ENCODE assay signal across 20 cellular contexts in genomic region chr12:42630323-42630722, GRCh38. TPM values are rescaled to one million over a fixed set of nuclear protein-coding genes. Genes with fewer than 3 reads are reported as not detected.
DNase-seq lines count a peak whose midpoint lies in the region; TF ChIP-seq lines count a peak whose summit lies in the region.
"Had no signal": no experiment of that assay in that cellular context is flagged by ENCODE, and none has a peak within 500 bp of the region (broad histone marks: within the 10 kb centered on the region; RNA-seq: fewer than 3 reads in every experiment).

No MANE protein-coding gene starts in this region.

- H3K23ac ChIP-seq in neuronal stem cell (ENCODE audit: low read depth, low read length, poor library complexity): no peak overlapping the region

- H3K18ac ChIP-seq in neuronal stem cell (ENCODE audit: low read length): no peak overlapping the region

- no peak overlapping the region for H4K8ac ChIP-seq in neuronal stem cell (ENCODE audit: low read depth, low read length)

- no peak overlapping the region for H2BK12ac ChIP-seq in neuronal stem cell (ENCODE audit: low read length)

- no peaks in the 10 kb centered on the region for H4K20me1 ChIP-seq in BLaER1 treated with 17β-estradiol and CSF1 and Interleukin-3, amounts not matched to agents 10 nM and 100 nM

- H3K9me3 ChIP-seq in BLaER1 treated with 17β-estradiol and CSF1 and Interleukin-3, amounts not matched to agents 10 nM and 100 nM (replicated peaks in 1 of 11): peaks cover 0 to 45% (median 14%) of the 10 kb centered on the region in 11 experiments; a peak in 19 of 22 replicates
- no peaks in the 10 kb centered on the region for H3K9me3 ChIP-seq in neuronal stem cell (replicated peaks in 1 of 2; ENCODE audit: control insufficient read depth in 2 of 2, insufficient read depth in 1 of 2, low read depth in 1 of 2, low read length in 2 of 2)
- H3K9me3 ChIP-seq: HAP-1 had no signal

- no peak overlapping the region for H2AFZ ChIP-seq in neuronal stem cell (ENCODE audit: low read length)

- H3K36me3 Mint-ChIP-seq in mesothelial cell of epicardium: no peaks in the 10 kb centered on the region
- H3K36me3 Mint-ChIP-seq in activated T-helper 1 cell treated with anti-CD3 and anti-CD28 coated beads, Interleukin-12 subunit alpha, Interleukin-12 subunit beta, Interleukin-2, Interleukin-4 antibody, amounts not matched to agents 30 ng/mL and 10 ng/mL and 1 ng/mL, durations not matched to agents 14 hours and 24 hours and 36 hours (ENCODE audit: low read depth): no peaks in the 10 kb centered on the region
- H3K36me3 Mint-ChIP-seq: CD4-positive, CD25-positive, alpha-beta regulatory T cell; CD8-positive, alpha-beta T cell had no signal

- intact Hi-C loops in activated T-helper 1 cell treated with anti-CD3 and anti-CD28 coated beads, Interleukin-12 subunit alpha, Interleukin-12 subunit beta, Interleukin-2, Interleukin-4 antibody, amounts not matched to agents 30 ng/mL and 10 ng/mL and 1 ng/mL, durations not matched to agents 14 hours and 24 hours and 36 hours (cut with micrococcal nuclease): no loop called here

- H3K4me2 ChIP-seq in BLaER1 treated with 17β-estradiol and CSF1 and Interleukin-3, amounts not matched to agents 10 nM and 100 nM: peak overlapping the region in 5 of 11 experiments; percentile 60 to 85 (median 71); a peak in 8 of 22 replicates
- H3K4me2 ChIP-seq in neuronal stem cell (ENCODE audit: insufficient read depth, low read length, poor library complexity, severe bottlenecking): no peak overlapping the region
- H3K4me2 ChIP-seq: A549 had no signal

- H3K9me3 Mint-ChIP-seq in mesothelial cell of epicardium: peaks cover 7% of the 10 kb centered on the region
- no peaks in the 10 kb centered on the region for H3K9me3 Mint-ChIP-seq in activated T-helper 1 cell treated with anti-CD3 and anti-CD28 coated beads, Interleukin-12 subunit alpha, Interleukin-12 subunit beta, Interleukin-2, Interleukin-4 antibody, amounts not matched to agents 30 ng/mL and 10 ng/mL and 1 ng/mL, durations not matched to agents 14 hours and 24 hours and 36 hours
- H3K9me3 Mint-ChIP-seq: CD8-positive, alpha-beta T cell had no signal

- no peaks in the 10 kb centered on the region for H3K36me3 ChIP-seq in BLaER1 treated with 17β-estradiol and CSF1 and Interleukin-3, amounts not matched to agents 10 nM and 100 nM
- H3K36me3 ChIP-seq in neuronal stem cell (replicated peaks in 1 of 2; ENCODE audit: control insufficient read depth in 2 of 2, insufficient read depth in 2 of 2, low read length in 2 of 2): no peaks in the 10 kb centered on the region
- H3K36me3 ChIP-seq: HAP-1 had no signal

- DNase-seq in HEK293T (ENCODE audit: extremely low spot score) (no peak), mesothelial cell of epicardium (ENCODE audit: low spot score in 2 of 2, unreplicated experiment in 2 of 2) (no peak), SHP77 (lab: John Stamatoyannopoulos, UW) (no peak), mucosa of gallbladder (ENCODE audit: low spot score) (no peak), neuronal stem cell (ENCODE audit: low spot score) (no peak)
- no peak for DNase-seq in activated T-helper 1 cell treated with anti-CD3 and anti-CD28 coated beads, Interleukin-12 subunit alpha, Interleukin-12 subunit beta, Interleukin-2, Interleukin-4 antibody, amounts not matched to agents 30 ng/mL and 10 ng/mL and 1 ng/mL, durations not matched to agents 14 hours and 24 hours and 36 hours (ENCODE audit: low spot score)
- DNase-seq: 8988T; CD4-positive, CD25-positive, alpha-beta regulatory T cell; CD8-positive, alpha-beta T cell; DMS 273 treated with DMSO at 0.1 percent for 48 hours; DMS79; EL; GDM1; GOT3 had no signal

- H3K4ac ChIP-seq in neuronal stem cell (ENCODE audit: low read length): no peak overlapping the region

- no CpG with 5 or more reads among the region's 1 CpG for WGBS in neuronal stem cell (ENCODE audit: extremely low coverage in 2 of 2, insufficient read length in 2 of 2, insufficient replicate concordance in 1 of 2), 2 donors

- H3K14ac ChIP-seq in neuronal stem cell (ENCODE audit: low read length): no peak overlapping the region

- H3K4me1 ChIP-seq in BLaER1 treated with 17β-estradiol and CSF1 and Interleukin-3, amounts not matched to agents 10 nM and 100 nM: peaks cover 0 to 43% (median 19%) of the 10 kb centered on the region in 10 experiments; a peak in 14 of 20 replicates
- no peaks in the 10 kb centered on the region for H3K4me1 ChIP-seq in neuronal stem cell (ENCODE audit: control insufficient read depth in 2 of 2, insufficient read depth in 1 of 2, low read depth in 1 of 2, low read length in 2 of 2)
- H3K4me1 ChIP-seq: A549 had no signal

- H3K4me3 Mint-ChIP-seq in mesothelial cell of epicardium: no peak overlapping the region
- H3K4me3 Mint-ChIP-seq in activated T-helper 1 cell treated with anti-CD3 and anti-CD28 coated beads, Interleukin-12 subunit alpha, Interleukin-12 subunit beta, Interleukin-2, Interleukin-4 antibody, amounts not matched to agents 30 ng/mL and 10 ng/mL and 1 ng/mL, durations not matched to agents 14 hours and 24 hours and 36 hours: no peak overlapping the region
- H3K4me3 Mint-ChIP-seq: CD4-positive, CD25-positive, alpha-beta regulatory T cell; CD8-positive, alpha-beta T cell had no signal

- no peak overlapping the region for H3K9ac ChIP-seq in BLaER1 treated with 17β-estradiol and CSF1 and Interleukin-3, amounts not matched to agents 10 nM and 100 nM
- no peak overlapping the region for H3K9ac ChIP-seq in neuronal stem cell (ENCODE audit: low read depth, low read length, poor library complexity)

- H2BK120ac ChIP-seq in neuronal stem cell (ENCODE audit: low read depth, low read length): no peak overlapping the region

- no peaks in the 10 kb centered on the region for H3K27me3 Mint-ChIP-seq in mesothelial cell of epicardium (ENCODE audit: low read depth)
- no peaks in the 10 kb centered on the region for H3K27me3 Mint-ChIP-seq in activated T-helper 1 cell treated with anti-CD3 and anti-CD28 coated beads, Interleukin-12 subunit alpha, Interleukin-12 subunit beta, Interleukin-2, Interleukin-4 antibody, amounts not matched to agents 30 ng/mL and 10 ng/mL and 1 ng/mL, durations not matched to agents 14 hours and 24 hours and 36 hours (ENCODE audit: insufficient read depth)
- H3K27me3 Mint-ChIP-seq: CD4-positive, CD25-positive, alpha-beta regulatory T cell had no signal

- H3K4me1 Mint-ChIP-seq in mesothelial cell of epicardium: peaks cover 9% of the 10 kb centered on the region
- H3K4me1 Mint-ChIP-seq in activated T-helper 1 cell treated with anti-CD3 and anti-CD28 coated beads, Interleukin-12 subunit alpha, Interleukin-12 subunit beta, Interleukin-2, Interleukin-4 antibody, amounts not matched to agents 30 ng/mL and 10 ng/mL and 1 ng/mL, durations not matched to agents 14 hours and 24 hours and 36 hours (ENCODE audit: low read depth): no peaks in the 10 kb centered on the region
- H3K4me1 Mint-ChIP-seq: CD4-positive, CD25-positive, alpha-beta regulatory T cell had no signal

- peak overlapping the region in 6 of 11 experiments; percentile 63 to 92 (median 86); a peak in 11 of 22 replicates for H3K27ac ChIP-seq in BLaER1 treated with 17β-estradiol and CSF1 and Interleukin-3, amounts not matched to agents 10 nM and 100 nM
- H3K27ac ChIP-seq in VCaP (0 out of 2 replicates have a peak overlapping the region, but pooled peaks have one; percentile 6), neuronal stem cell (replicated peaks; ENCODE audit: low read length) (no peak overlapping the region)
- H3K27ac ChIP-seq: A549, C4-2B had no signal

- no peak overlapping the region for H2BK15ac ChIP-seq in neuronal stem cell (ENCODE audit: low read length)

- CTCF ChIA-PET in HEK293T (lab: Yijun Ruan, JAX): no interaction called here

- H3K4me3 ChIP-seq in BLaER1 treated with 17β-estradiol and CSF1 and Interleukin-3, amounts not matched to agents 10 nM and 100 nM: no peak overlapping the region
- no peak overlapping the region for H3K4me3 ChIP-seq in neuronal stem cell (ENCODE audit: low read length in 2 of 2)
- H3K4me3 ChIP-seq: A549, GM12878, HAP-1 had no signal

- POLR2A ChIA-PET in HEK293T (lab: Yijun Ruan, JAX): interaction anchor here (0.7 kb wide), 1 partner anchor 9 kb away, joined by 3 read pairs; no protein-coding TSS in a partner anchor

- H3K79me1 ChIP-seq in neuronal stem cell (ENCODE audit: low read depth, low read length): no peaks in the 10 kb centered on the region

- no peak overlapping the region for H4K91ac ChIP-seq in neuronal stem cell (ENCODE audit: low read depth, low read length, poor library complexity)

- H2AK5ac ChIP-seq in neuronal stem cell (ENCODE audit: low read depth, low read length): no peak overlapping the region

- H3K27ac Mint-ChIP-seq in mesothelial cell of epicardium: peak overlapping the region; percentile 18
- no peak overlapping the region for H3K27ac Mint-ChIP-seq in activated T-helper 1 cell treated with anti-CD3 and anti-CD28 coated beads, Interleukin-12 subunit alpha, Interleukin-12 subunit beta, Interleukin-2, Interleukin-4 antibody, amounts not matched to agents 30 ng/mL and 10 ng/mL and 1 ng/mL, durations not matched to agents 14 hours and 24 hours and 36 hours
- H3K27ac Mint-ChIP-seq: CD4-positive, CD25-positive, alpha-beta regulatory T cell; CD8-positive, alpha-beta T cell had no signal

- H3K27me3 ChIP-seq in BLaER1 treated with 17β-estradiol and CSF1 and Interleukin-3, amounts not matched to agents 10 nM and 100 nM: no peaks in the 10 kb centered on the region
- no peaks in the 10 kb centered on the region for H3K27me3 ChIP-seq in neuronal stem cell (ENCODE audit: control insufficient read depth in 3 of 3, insufficient read depth in 3 of 3, low read depth in 1 of 3, low read length in 3 of 3)

- no peak overlapping the region for H2BK5ac ChIP-seq in neuronal stem cell (ENCODE audit: low read length)

- TF ChIP-seq CTCF in VCaP (conservative IDR thresholded peaks at IDR 0.05) (no peak), mesothelial cell of epicardium (IDR thresholded peaks at IDR 0.05; ENCODE audit: unreplicated experiment) (no peak)

TF ChIP-seq in HEK293T, 16 proteins besides CTCF, POLR2A, EP300 and RAD21:
- TF ChIP-seq TARDBP (IDR thresholded peaks at IDR 0.05) (no peak), PKNOX1 (IDR thresholded peaks at IDR 0.05) (peak; percentile 79)

RNA-seq across cellular contexts. Expression of gene PRICKLE1, which starts 40.8 kb away (rescaled TPM):
- total RNA-seq in mesothelial cell of epicardium (79.4 to 89.1 TPM (median 80.7 TPM) in 3 replicates), mucosa of gallbladder (32.8 TPM)
- polyA plus RNA-seq in neuronal stem cell (2013, experiment 1 of 2): 3.9 TPM
- polyA plus RNA-seq in neuronal stem cell (2013, experiment 2 of 2): 3.9 TPM
- total RNA-seq in activated T-helper 1 cell treated with anti-CD3 and anti-CD28 coated beads, Interleukin-12 subunit alpha, Interleukin-12 subunit beta, Interleukin-2, Interleukin-4 antibody, amounts not matched to agents 30 ng/mL and 10 ng/mL and 1 ng/mL, durations not matched to agents 14 hours and 24 hours and 36 hours: 0.34 TPM in 1 of 2 replicates, not detected in the other

Comparison
In these comparisons a context has a peak if more than half of its experiments do, and no peak if none do; other contexts are left out.
1. RNA of gene PRICKLE1, which starts 40.8 kb away (total RNA-seq): 79.4 to 89.1 TPM in mesothelial cell of epicardium and 32.8 TPM in mucosa of gallbladder (single experiment); 0.34 TPM in activated T-helper 1 cell treated with anti-CD3 and anti-CD28 coated beads, Interleukin-12 subunit alpha, Interleukin-12 subunit beta, Interleukin-2, Interleukin-4 antibody, amounts not matched to agents 30 ng/mL and 10 ng/mL and 1 ng/mL, durations not matched to agents 14 hours and 24 hours and 36 hours; every median in the first group is over 10 times any median in the second.